Comparison of ENCODE assay signal across 21 cellular contexts in the genomic region with DNA sequence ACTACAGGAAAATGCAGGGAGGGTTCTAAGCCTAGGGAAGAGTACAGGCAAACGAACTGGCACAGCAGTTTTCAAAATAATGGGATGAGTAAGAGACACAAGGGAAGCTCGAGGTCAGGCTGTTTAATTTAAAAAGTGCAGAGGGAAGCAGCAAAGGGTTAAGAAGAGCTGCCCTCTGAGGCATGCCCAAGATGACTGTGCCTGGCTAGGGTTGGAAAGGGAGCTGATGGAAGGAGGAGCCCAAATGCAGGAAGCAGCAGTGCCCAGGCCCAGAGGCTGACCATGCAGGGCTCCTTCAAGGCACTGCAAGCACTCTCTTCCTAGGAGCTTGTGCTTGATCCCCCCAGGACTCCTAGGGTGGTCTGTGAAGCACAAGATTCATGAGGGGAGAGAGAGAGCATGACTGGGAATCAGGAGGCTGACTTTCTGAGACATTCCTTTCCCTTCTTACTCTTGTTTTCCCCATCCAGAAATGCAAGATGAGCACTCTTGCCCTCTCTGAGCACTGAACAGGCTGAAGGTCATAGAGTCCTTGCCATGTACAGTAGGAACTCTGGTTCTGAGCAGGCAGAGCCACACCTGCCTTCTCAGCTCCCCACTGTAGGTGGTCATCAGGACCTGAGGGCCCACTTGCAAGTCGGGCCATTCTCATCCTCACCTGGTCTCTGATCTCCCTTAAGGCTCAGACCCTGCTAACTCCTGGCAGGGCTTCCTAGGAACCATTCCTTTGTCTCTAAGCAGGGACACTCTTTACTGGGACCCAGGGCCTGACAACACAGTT. TPM values are rescaled to one million over a fixed set of nuclear protein-coding genes. Genes with fewer than 3 reads are reported as not detected.
"Had no signal": no experiment of that assay in that cellular context is flagged by ENCODE, and none has a peak within 500 bp of the region (broad histone marks: within the 10 kb centered on the region; RNA-seq: fewer than 3 reads in every experiment).

No MANE protein-coding gene starts in this region.

- H3K36me3 ChIP-seq: adrenal gland, neural progenitor cell, thyroid gland, uterus, WERI-Rb-1 had no signal

- H3K9me3 Mint-ChIP-seq: activated naive CD4-positive, alpha-beta T cell treated with anti-CD3 and anti-CD28 coated beads for 36 hours; activated T-helper 17 cell treated with anti-CD3 and anti-CD28 coated beads, Interleukin-2, amount 50 U/mL, for 72 hours; central memory CD8-positive, alpha-beta T cell had no signal

- ATAC-seq: activated T-helper 17 cell treated with anti-CD3 and anti-CD28 coated beads, Interleukin-2, amount 50 U/mL, for 72 hours; T-cell had no signal

- H3K4me3 Mint-ChIP-seq: activated naive CD4-positive, alpha-beta T cell treated with anti-CD3 and anti-CD28 coated beads for 36 hours; activated T-helper 17 cell treated with anti-CD3 and anti-CD28 coated beads, Interleukin-2, amount 50 U/mL, for 72 hours; central memory CD8-positive, alpha-beta T cell; neural progenitor cell; T-cell had no signal

- H3K36me3 Mint-ChIP-seq: neural progenitor cell, T-cell had no signal

- H3K4me3 ChIP-seq: adrenal gland, neural progenitor cell, thyroid gland, uterus had no signal

- DNase-seq: activated CD4-positive, alpha-beta T cell treated with anti-CD3 and anti-CD28 coated beads for 4 hours; activated naive CD4-positive, alpha-beta T cell treated with anti-CD3 and anti-CD28 coated beads for 36 hours; activated T-cell treated with anti-CD3 and anti-CD28 coated beads for 4 hours; cortex of kidney; effector memory CD4-positive, alpha-beta T cell; stimulated activated CD4-positive, alpha-beta T cell treated with anti-CD3 and anti-CD28 coated beads, Interleukin-15, amount 100 ng/mL, for 24 hours; stimulated activated CD4-positive, alpha-beta T cell treated with anti-CD3 and anti-CD28 coated beads, Interleukin-4, amount 100 ng/mL, for 24 hours; T-cell; T1000; thyroid gland; uterus; WERI-Rb-1 had no signal

- H3K4me1 ChIP-seq: adrenal gland, neural progenitor cell, parathyroid adenoma, thyroid gland, uterus had no signal

- H3K27me3 ChIP-seq: adrenal gland, neural progenitor cell, thyroid gland, uterus had no signal

- H3K27ac ChIP-seq: adrenal gland, neural progenitor cell, parathyroid adenoma, thyroid gland, uterus, WERI-Rb-1 had no signal

- H3K9me3 ChIP-seq: adrenal gland, thyroid gland, uterus had no signal

- H3K27ac Mint-ChIP-seq: activated naive CD4-positive, alpha-beta T cell treated with anti-CD3 and anti-CD28 coated beads for 36 hours; activated T-helper 17 cell treated with anti-CD3 and anti-CD28 coated beads, Interleukin-2, amount 50 U/mL, for 72 hours; neural progenitor cell; T-cell had no signal

- H3K4me1 Mint-ChIP-seq: activated T-helper 17 cell treated with anti-CD3 and anti-CD28 coated beads, Interleukin-2, amount 50 U/mL, for 72 hours; central memory CD8-positive, alpha-beta T cell; T-cell had no signal

RNA-seq across cellular contexts. Expression of a gene that starts 46.7 kb away (rescaled TPM):
- total RNA-seq: activated naive CD4-positive, alpha-beta T cell treated with anti-CD3 and anti-CD28 coated beads for 36 hours; epithelial cell of proximal tubule; liver; renal cortical epithelial cell; skeletal muscle tissue; T-cell; uterus had no signal
- polyA plus RNA-seq: liver had no signal
